8 cellular contexts compared by ENCODE assay signal in the genomic region with DNA sequence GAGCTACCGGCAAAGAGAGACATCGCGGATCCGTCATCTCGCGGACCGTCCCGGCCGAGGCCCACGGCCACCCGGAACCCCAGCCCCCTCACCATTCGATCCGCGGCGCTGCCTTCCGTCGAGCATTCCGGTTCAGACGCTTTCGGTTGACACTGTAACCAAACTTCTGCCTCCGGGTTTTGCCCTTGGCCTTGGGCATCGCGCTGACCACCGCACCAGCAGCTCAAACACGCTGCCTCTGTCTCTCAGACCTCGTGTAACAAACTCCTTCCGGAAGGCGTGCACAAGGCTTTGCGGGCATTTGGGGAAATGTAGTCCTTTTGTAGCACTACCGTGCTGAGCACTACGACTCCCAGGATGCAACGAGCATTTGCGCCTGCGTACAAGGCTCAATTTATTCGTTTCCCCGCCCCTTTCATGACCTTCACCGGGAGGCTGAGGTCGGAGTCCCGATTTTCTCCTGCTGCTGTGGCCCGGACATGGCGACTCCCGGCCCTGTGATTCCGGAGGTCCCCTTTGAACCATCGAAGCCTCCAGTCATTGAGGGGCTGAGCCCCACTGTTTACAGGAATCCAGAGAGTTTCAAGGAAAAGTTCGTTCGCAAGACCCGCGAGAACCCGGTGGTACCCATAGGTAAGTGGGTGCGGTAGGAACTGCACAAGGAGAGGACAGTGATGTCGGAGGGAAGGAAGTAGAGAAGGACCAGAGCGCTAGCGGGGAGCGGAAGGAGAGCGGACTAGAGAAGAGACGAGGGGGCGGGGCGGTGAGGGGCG. TPM values are rescaled to one million over a fixed set of nuclear protein-coding genes. Genes with fewer than 3 reads are reported as not detected.
DNase-seq lines count a peak whose midpoint lies in the region; ATAC-seq and TF ChIP-seq lines count a peak whose summit lies in the region.

A gene with protein sequence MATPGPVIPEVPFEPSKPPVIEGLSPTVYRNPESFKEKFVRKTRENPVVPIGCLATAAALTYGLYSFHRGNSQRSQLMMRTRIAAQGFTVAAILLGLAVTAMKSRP (plus strand): TSS at position 411 of the 773 bp plus-strand sequence. CDS start 69 bp downstream, at position 480.
A gene with protein sequence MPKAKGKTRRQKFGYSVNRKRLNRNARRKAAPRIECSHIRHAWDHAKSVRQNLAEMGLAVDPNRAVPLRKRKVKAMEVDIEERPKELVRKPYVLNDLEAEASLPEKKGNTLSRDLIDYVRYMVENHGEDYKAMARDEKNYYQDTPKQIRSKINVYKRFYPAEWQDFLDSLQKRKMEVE (minus strand): TSS at position 258 of the 773 bp plus-strand sequence. CDS start 59 bp downstream, at position 199.

- peaks cover 16% of the 10 kb centered on the region for H3K4me1 ChIP-seq in mucosa of descending colon (ENCODE audit: low read depth)

- DNase-seq in DMS 273 treated with DMSO at 0.1 percent for 48 hours (lab: John Stamatoyannopoulos, UW) = peak; percentile 99
- DNase-seq in OCI-M2 (lab: John Stamatoyannopoulos, UW; ENCODE audit: unreplicated experiment) = peak; percentile 72
- DNase-seq in activated T-cell treated with anti-CD3 and anti-CD28 coated beads for 4 hours = peak; percentile 99
- peak; percentile 93 for DNase-seq in epithelial cell of prostate (ENCODE audit: low read depth, low spot score)
- peak; percentile 98 to 100 (median 100) for DNase-seq in mucosa of descending colon
- DNase-seq in stimulated activated CD8-positive, alpha-beta memory T cell treated with anti-CD3 and anti-CD28 coated beads, Interleukin-4, amount 100 ng/mL, for 24 hours (ENCODE audit: low read depth) = peak; percentile 99

- peak within 1 kb of the TSS; percentile 99 to 100 (median 100) for H3K4me3 Mint-ChIP-seq in IgD-negative memory B cell

- H3K9me3 ChIP-seq in mucosa of descending colon = no peaks in the 10 kb centered on the region

- peaks cover 8 to 21% (median 17%) of the 10 kb centered on the region in 3 donors for H3K4me1 Mint-ChIP-seq in IgD-negative memory B cell

- H3K27me3 Mint-ChIP-seq in IgD-negative memory B cell = no peaks in the 10 kb centered on the region

- no peaks in the 10 kb centered on the region for H3K9me3 Mint-ChIP-seq in IgD-negative memory B cell

- TF ChIP-seq CTCF in mucosa of descending colon (IDR thresholded peaks at IDR 0.05) = peak; percentile 8

- H3K36me3 ChIP-seq in mucosa of descending colon (ENCODE audit: low read depth) = no peaks in the 10 kb centered on the region

- peak within 1 kb of the TSS; percentile 89 for H3K27ac ChIP-seq in epithelial cell of prostate

- peak within 1 kb of the TSS; percentile 98 to 100 (median 99) for H3K27ac Mint-ChIP-seq in IgD-negative memory B cell

- H3K36me3 Mint-ChIP-seq in IgD-negative memory B cell = peaks cover 1% of the 10 kb centered on the region

- intact Hi-C loops in mucosa of descending colon (cut with DNase I, micrococcal nuclease) = no loop called here

- ATAC-seq in GM21529 (IDR thresholded peaks at IDR 0.05; ENCODE audit: unreplicated experiment) = peak; percentile 85
- peak; percentile 94 for ATAC-seq in mucosa of descending colon

- peak within 1 kb of the TSS; percentile 63 for H3K4me3 ChIP-seq in mucosa of descending colon

RNA-seq across cellular contexts. Expression of the first gene that starts in this region (rescaled TPM):
- 242 TPM for polyA plus RNA-seq in IgD-negative memory B cell
- total RNA-seq in mucosa of descending colon = 100 to 1,000 TPM; 186 to 257 (median 198) TPM

RNA-seq across cellular contexts. Expression of the second gene that starts in this region (rescaled TPM):
- polyA plus RNA-seq in IgD-negative memory B cell = 38.1 TPM
- 10 to 100 TPM; 17.0 to 22.9 (median 18.4) TPM for total RNA-seq in mucosa of descending colon

Comparison
In these comparisons a context has a peak if more than half of its experiments do, and no peak if none do; other contexts are left out.
1. Peak in every context shown above with its lines: DNase-seq, ATAC-seq, H3K4me3 ChIP-seq and H3K27ac ChIP-seq.